23 cellular contexts compared by ENCODE assay signal in the genomic region with DNA sequence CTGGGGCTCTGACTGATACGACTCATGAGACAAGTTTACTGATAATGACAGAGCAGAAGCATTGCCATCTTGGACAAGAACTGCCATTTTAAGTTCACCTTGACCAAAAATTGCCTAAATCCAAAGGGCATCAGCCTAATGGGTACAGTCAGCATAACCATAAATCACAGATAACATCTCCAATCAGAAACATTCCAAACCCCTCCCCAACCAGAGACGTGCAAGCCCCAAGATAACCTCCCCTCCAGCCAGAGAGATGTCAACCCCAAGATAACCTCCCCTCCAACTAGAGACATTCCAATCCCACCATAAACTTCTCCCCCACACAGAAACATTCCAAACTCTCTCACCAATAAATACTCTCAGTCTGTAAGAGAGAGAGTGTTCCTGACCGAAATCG.
"Had no signal": no experiment of that assay in that cellular context is flagged by ENCODE, and none has a peak within 500 bp of the region (broad histone marks: within the 10 kb centered on the region; RNA-seq: fewer than 3 reads in every experiment).

No MANE protein-coding gene starts in this region.

- ATAC-seq: T-cell had no signal

- FAIRE-seq: RCC 7860 had no signal

- H3K36me3 Mint-ChIP-seq: T-cell had no signal

- H3K4me1 Mint-ChIP-seq: T-cell had no signal

- H3K27me3 ChIP-seq: MG63 had no signal

- H3K4me2 ChIP-seq: SK-N-SH had no signal

- H3K4me3 Mint-ChIP-seq: T-cell had no signal

- H3K27ac Mint-ChIP-seq: T-cell had no signal

- H3K9me3 Mint-ChIP-seq: T-cell had no signal

- H3K27me3 Mint-ChIP-seq: T-cell had no signal

- DNase-seq: Karpas-422, KG1, MG63, NCI-H1092, NCI-H1105 treated with DMSO at 0.1 percent for 48 hours, NCI-H1417 treated with DMSO at 0.1 percent for 48 hours, NCI-H146, NCI-H1694 treated with DMSO at 0.1 percent for 48 hours, NCI-H1930, NCI-H2081, NCI-H2107, NCI-H2227 treated with DMSO at 0.1 percent for 48 hours, NCI-H446, NCI-H510A, NCI-H524 treated with DMSO at 0.1 percent for 48 hours, NCI-H69, NCI-H774, RPMI8226, SHP77, SK-N-SH, SW 1271, T-cell had no signal

- H3K9me3 ChIP-seq: MG63, SK-N-SH had no signal

- H3K36me3 ChIP-seq: MG63 had no signal

- H3K9ac ChIP-seq: SK-N-SH had no signal

- H3K4me3 ChIP-seq: MG63 had no signal
